In the genomic region with DNA sequence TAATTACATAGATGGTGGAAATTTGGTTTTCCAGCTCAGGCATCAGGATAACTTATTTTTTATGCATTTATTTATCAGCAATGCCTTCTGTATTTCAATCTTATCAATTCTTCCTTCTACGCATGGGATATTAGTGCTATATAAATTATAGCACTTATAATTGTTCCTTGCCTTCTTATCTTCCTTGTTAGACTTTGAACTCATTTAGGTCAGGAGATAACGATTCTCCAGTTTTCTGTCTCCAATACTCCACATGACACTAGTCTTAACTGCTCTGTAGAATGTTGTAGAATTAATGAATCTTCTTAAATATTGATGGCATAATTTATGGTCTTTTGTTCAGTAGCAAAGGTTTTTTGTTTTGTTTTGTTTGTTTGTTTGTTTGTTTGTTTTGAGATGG, we compare ENCODE assay signal across 8 cellular contexts. TPM values are rescaled to one million over a fixed set of nuclear protein-coding genes. Genes with fewer than 3 reads are reported as not detected.
"Had no signal": no experiment of that assay in that cellular context is flagged by ENCODE, and none has a peak within 500 bp of the region (broad histone marks: within the 10 kb centered on the region; RNA-seq: fewer than 3 reads in every experiment).

No MANE protein-coding gene starts in this region.

- H3K27ac ChIP-seq: HL-60 had no signal

- DNase-seq: IMR-90, KBM-7 had no signal

- ATAC-seq: HepG2, K562 had no signal

- H3K4me3 ChIP-seq: K562 had no signal

- FAIRE-seq: HepG2, HTR-8/SVneo, K562 had no signal

RNA-seq across cellular contexts. Expression of a gene that starts 10.7 kb away (rescaled TPM):
- total RNA-seq: HT1080, IMR-90, K562 had no signal
- polyA plus RNA-seq: HepG2, IgD-negative memory B cell, IMR-90, K562 had no signal
